In the genomic region with DNA sequence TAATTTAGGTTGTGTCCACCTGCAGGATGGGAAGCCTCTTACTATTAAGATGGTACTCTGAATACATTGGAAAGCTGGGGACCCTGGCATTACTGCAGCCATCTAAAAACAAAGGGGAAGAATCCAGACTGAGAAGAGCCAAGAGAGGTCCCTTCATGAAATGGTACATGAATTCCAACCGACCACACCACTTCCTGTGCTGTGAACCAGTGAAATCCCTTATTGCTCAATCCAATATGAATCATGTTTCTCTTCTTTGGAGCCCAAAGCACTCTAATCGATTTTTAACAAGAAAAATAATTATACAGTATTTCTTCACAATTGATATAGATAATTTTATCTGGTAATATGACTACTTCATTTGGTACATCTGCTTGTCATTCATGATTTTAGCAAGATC, we compare ENCODE assay signal across 17 cellular contexts.
"Had no signal": no experiment of that assay in that cellular context is flagged by ENCODE, and none has a peak within 500 bp of the region (broad histone marks: within the 10 kb centered on the region; RNA-seq: fewer than 3 reads in every experiment).

No MANE protein-coding gene starts in this region.

- H3K4me1 Mint-ChIP-seq: activated naive CD8-positive, alpha-beta T cell treated with anti-CD3 and anti-CD28 coated beads, Interleukin-2, amount 10 ng/mL, durations not matched to agents 7 days and 5 days; nephron progenitor cell had no signal

- H3K9me3 Mint-ChIP-seq: nephron progenitor cell; T-helper 2 cell treated with Interferon-gamma antibody and Interleukin-4, amounts not matched to agents 5 μg/mL and 100 μg/mL, for 36 hours had no signal

- H3K4me1 ChIP-seq: colonic mucosa, gastroesophageal sphincter, transverse colon had no signal

- H3K27me3 Mint-ChIP-seq: activated CD4-positive, alpha-beta memory T cell treated with anti-CD3 and anti-CD28 coated beads for 36 hours had no signal

- H3K36me3 ChIP-seq: cardiac muscle cell, colonic mucosa, gastroesophageal sphincter, transverse colon had no signal

- H3K4me3 Mint-ChIP-seq: activated CD4-positive, alpha-beta memory T cell treated with anti-CD3 and anti-CD28 coated beads for 36 hours; activated naive CD8-positive, alpha-beta T cell treated with anti-CD3 and anti-CD28 coated beads, Interleukin-2, amount 10 ng/mL, durations not matched to agents 7 days and 5 days; activated T-cell treated with anti-CD3 and anti-CD28 coated beads, Interleukin-2, amount 50 U/mL, for 72 hours; nephron progenitor cell; T-helper 2 cell treated with Interferon-gamma antibody and Interleukin-4, amounts not matched to agents 5 μg/mL and 100 μg/mL, for 36 hours had no signal

- H3K4me3 ChIP-seq: cardiac muscle cell, colonic mucosa, gastroesophageal sphincter, transverse colon had no signal

- H3K36me3 Mint-ChIP-seq: activated CD4-positive, alpha-beta memory T cell treated with anti-CD3 and anti-CD28 coated beads for 36 hours; activated naive CD8-positive, alpha-beta T cell treated with anti-CD3 and anti-CD28 coated beads, Interleukin-2, amount 10 ng/mL, durations not matched to agents 7 days and 5 days had no signal

- H3K27me3 ChIP-seq: cardiac muscle cell, colonic mucosa, gastroesophageal sphincter, transverse colon had no signal

- H3K27ac Mint-ChIP-seq: activated CD4-positive, alpha-beta memory T cell treated with anti-CD3 and anti-CD28 coated beads for 36 hours; activated naive CD8-positive, alpha-beta T cell treated with anti-CD3 and anti-CD28 coated beads, Interleukin-2, amount 10 ng/mL, durations not matched to agents 7 days and 5 days; activated T-cell treated with anti-CD3 and anti-CD28 coated beads, Interleukin-2, amount 50 U/mL, for 72 hours; nephron progenitor cell; T-helper 2 cell treated with Interferon-gamma antibody and Interleukin-4, amounts not matched to agents 5 μg/mL and 100 μg/mL, for 36 hours had no signal

- H3K27ac ChIP-seq: cardiac muscle cell, colonic mucosa, gastroesophageal sphincter, transverse colon had no signal

- DNase-seq: activated CD4-positive, alpha-beta memory T cell treated with anti-CD3 and anti-CD28 coated beads for 36 hours; activated CD4-positive, alpha-beta T cell treated with anti-CD3 and anti-CD28 coated beads for 1 hour; activated CD8-positive, alpha-beta memory T cell treated with anti-CD3 and anti-CD28 coated beads, Interleukin-2, amount 50 U/mL, for 4 hours; activated gamma-delta T cell treated with Interleukin-2 at 50 U/mL for 16 hours; activated naive CD8-positive, alpha-beta T cell treated with anti-CD3 and anti-CD28 coated beads, Interleukin-2, amount 10 ng/mL, durations not matched to agents 7 days and 5 days; activated T-cell treated with anti-CD3 and anti-CD28 coated beads, Interleukin-2, amount 50 U/mL, for 72 hours; aorta; colonic mucosa; kidney; nephron progenitor cell; stimulated activated CD4-positive, alpha-beta T cell treated with anti-CD3 and anti-CD28 coated beads, Interleukin-12 subunit alpha, Interleukin-12 subunit beta, amount 100 ng/mL, for 4 hours; stimulated activated naive CD4-positive, alpha-beta T cell; substantia nigra; transverse colon had no signal

- ATAC-seq: activated T-cell treated with anti-CD3 and anti-CD28 coated beads, Interleukin-2, amount 50 U/mL, for 72 hours; gastroesophageal sphincter had no signal

- H3K9me3 ChIP-seq: colonic mucosa, gastroesophageal sphincter, transverse colon had no signal
